ENCODE assay signal across 31 cellular contexts in genomic region chr6:31025595-31025994, GRCh38. TPM values are rescaled to one million over a fixed set of nuclear protein-coding genes. Genes with fewer than 3 reads are reported as not detected.
"Had no signal": no experiment of that assay in that cellular context is flagged by ENCODE, and none has a peak within 500 bp of the region (broad histone marks: within the 10 kb centered on the region; RNA-seq: fewer than 3 reads in every experiment).

No MANE protein-coding gene starts in this region.

- H3K4me2 ChIP-seq: smooth muscle cell had no signal

- H3K4me1 ChIP-seq: colonic mucosa, esophagus muscularis mucosa, foreskin keratinocyte, gastroesophageal sphincter, heart right ventricle, left lung, parathyroid adenoma, suprapubic skin, transverse colon, upper lobe of right lung, uterus had no signal

- H3K9me3 ChIP-seq: colonic mucosa, esophagus muscularis mucosa, gastroesophageal sphincter, heart right ventricle, left lung, mucosa of descending colon, suprapubic skin, transverse colon, upper lobe of right lung, uterus had no signal

- ATAC-seq: foreskin keratinocyte; gastroesophageal sphincter; heart right ventricle; left cardiac atrium; left lung; mucosa of descending colon; sciatic nerve; stimulated activated memory B cell treated with anti-CD40 and anti-IgM and Interleukin-4, amounts not matched to agents 10 μg/mL and 1 μg/mL and 100 μg/mL, for 72 hours; upper lobe of right lung had no signal

- H3K27ac ChIP-seq: colonic mucosa, esophagus muscularis mucosa, foreskin keratinocyte, gastroesophageal sphincter, heart right ventricle, left lung, parathyroid adenoma, suprapubic skin, transverse colon, upper lobe of right lung, uterus had no signal

- H3K4me3 Mint-ChIP-seq: mesothelial cell of epicardium; naive B cell; natural killer cell treated with Interleukin-12 subunit alpha and Interleukin-12 subunit beta and Interleukin-15 and Interleukin-18, amount 100 ng/mL, for 72 hours; neural crest cell; stimulated activated memory B cell treated with anti-CD40 and anti-IgM and Interleukin-4, amounts not matched to agents 10 μg/mL and 1 μg/mL and 100 μg/mL, for 72 hours; stimulated activated naive CD8-positive, alpha-beta T cell treated with anti-CD3 and anti-CD28 coated beads, Interleukin-15, Interleukin-2, amounts not matched to agents 100 ng/mL and 50 ng/mL, for 24 hours had no signal

- H3K4me1 Mint-ChIP-seq: mesothelial cell of epicardium; naive B cell; neural crest cell; stimulated activated memory B cell treated with anti-CD40 and anti-IgM and Interleukin-4, amounts not matched to agents 10 μg/mL and 1 μg/mL and 100 μg/mL, for 72 hours had no signal

- DNase-seq: colonic mucosa; dermis blood vessel endothelial cell; effector memory CD4-positive, alpha-beta T cell; foreskin keratinocyte; heart right ventricle; hippocampal formation; left cardiac atrium; left lung; mesenchymal stem cell; mucosa of descending colon; naive B cell; stimulated activated CD4-positive, alpha-beta T cell treated with anti-CD3 and anti-CD28 coated beads, Interleukin-12 subunit alpha, Interleukin-12 subunit beta, amount 100 ng/mL, for 4 hours; stimulated activated CD4-positive, alpha-beta T cell treated with anti-CD3 and anti-CD28 coated beads, Interleukin-1b, Interleukin-23, amount 100 ng/mL, for 48 hours; stimulated activated CD4-positive, alpha-beta T cell treated with anti-CD3 and anti-CD28 coated beads, Interleukin-4, amount 100 ng/mL, for 1 hour; transverse colon; upper lobe of right lung; uterus had no signal

- H3K4me3 ChIP-seq: colonic mucosa, esophagus muscularis mucosa, gastroesophageal sphincter, heart right ventricle, left lung, mucosa of descending colon, smooth muscle cell, suprapubic skin, transverse colon, upper lobe of right lung, uterus had no signal

- H3K27me3 ChIP-seq: colonic mucosa, transverse colon, upper lobe of right lung, uterus had no signal

- H3K9me3 Mint-ChIP-seq: natural killer cell treated with Interleukin-12 subunit alpha and Interleukin-12 subunit beta and Interleukin-15 and Interleukin-18, amount 100 ng/mL, for 72 hours; stimulated activated memory B cell treated with anti-CD40 and anti-IgM and Interleukin-4, amounts not matched to agents 10 μg/mL and 1 μg/mL and 100 μg/mL, for 72 hours; stimulated activated naive CD8-positive, alpha-beta T cell treated with anti-CD3 and anti-CD28 coated beads, Interleukin-15, Interleukin-2, amounts not matched to agents 100 ng/mL and 50 ng/mL, for 24 hours had no signal

- H2AFZ ChIP-seq: parathyroid adenoma had no signal

- H3K9ac ChIP-seq: parathyroid adenoma had no signal

- H3K27ac Mint-ChIP-seq: mesothelial cell of epicardium; natural killer cell treated with Interleukin-12 subunit alpha and Interleukin-12 subunit beta and Interleukin-15 and Interleukin-18, amount 100 ng/mL, for 72 hours; progenitor cell of endocrine pancreas; stimulated activated memory B cell treated with anti-CD40 and anti-IgM and Interleukin-4, amounts not matched to agents 10 μg/mL and 1 μg/mL and 100 μg/mL, for 72 hours; stimulated activated naive CD8-positive, alpha-beta T cell treated with anti-CD3 and anti-CD28 coated beads, Interleukin-15, Interleukin-2, amounts not matched to agents 100 ng/mL and 50 ng/mL, for 24 hours had no signal

- H3K36me3 ChIP-seq: colonic mucosa, esophagus muscularis mucosa, gastroesophageal sphincter, heart right ventricle, left lung, suprapubic skin, transverse colon, upper lobe of right lung, uterus had no signal

RNA-seq across cellular contexts. Expression of gene MUC22, which starts 15.3 kb away (rescaled TPM):
- polyA plus RNA-seq: endothelial cell of umbilical vein, fibroblast of lung, foreskin keratinocyte, smooth muscle cell had no signal

RNA-seq across cellular contexts. Expression of gene MUC21, which starts 42.1 kb away (rescaled TPM):
- polyA plus RNA-seq: endothelial cell of umbilical vein, fibroblast of lung, foreskin keratinocyte, smooth muscle cell had no signal
